In the genomic region with DNA sequence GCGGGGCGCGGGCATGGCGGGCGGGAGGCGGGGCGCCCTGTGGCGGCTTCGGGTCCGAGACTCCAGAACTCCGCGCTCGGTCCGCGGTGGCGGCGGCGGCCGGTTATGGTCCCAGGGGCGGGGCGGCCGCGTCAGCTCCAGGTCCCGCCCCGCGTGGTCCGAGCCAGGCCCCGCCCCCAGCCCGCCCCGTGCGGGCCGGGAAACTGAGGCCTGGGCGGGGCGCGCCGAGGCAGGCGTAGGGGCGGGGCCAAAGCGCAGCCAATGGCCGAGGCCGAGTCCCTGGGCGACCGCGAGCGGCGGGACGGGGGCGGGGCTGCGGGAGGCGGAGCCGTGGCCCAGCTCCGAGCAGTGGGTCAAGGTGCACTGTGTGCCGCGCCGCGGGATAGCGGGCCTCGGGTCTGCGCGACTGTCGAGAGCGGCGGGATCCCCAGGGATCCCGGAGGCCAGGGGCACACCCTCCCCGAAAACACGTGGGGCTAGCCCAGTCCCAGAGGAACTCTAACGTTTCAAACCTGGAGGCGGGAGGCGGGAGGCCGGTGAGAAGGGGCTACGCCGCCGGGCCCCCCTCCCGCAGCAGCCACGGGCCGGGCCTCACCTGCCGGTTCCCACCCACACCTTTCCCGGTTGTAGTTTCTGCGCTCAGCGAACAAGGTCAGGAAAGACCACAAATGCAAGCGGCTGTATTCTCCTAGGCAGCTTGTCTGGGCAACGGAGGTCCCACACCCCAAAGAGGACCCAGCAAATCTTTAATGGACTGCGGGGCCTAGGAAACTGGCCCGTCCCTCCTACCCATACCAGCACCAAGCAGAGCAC, we compare ENCODE assay signal across 8 cellular contexts. TPM values are rescaled to one million over a fixed set of nuclear protein-coding genes. Genes with fewer than 3 reads are reported as not detected.
DNase-seq lines count a peak whose midpoint lies in the region; ATAC-seq and TF ChIP-seq lines count a peak whose summit lies in the region.

Gene SLC25A1 (minus strand): TSS at position 78 of the 813 bp plus-strand sequence. CDS start 63 bp downstream, at position 15.

- H3K4me3 Mint-ChIP-seq in activated T-helper 17 cell treated with anti-CD3 and anti-CD28 coated beads, Interleukin-2, amount 50 U/mL, for 72 hours: peak within 1 kb of the TSS; percentile 77
- peak within 1 kb of the TSS; percentile 73 to 92 (median 86) for H3K4me3 Mint-ChIP-seq in naive thymus-derived CD8-positive, alpha-beta T cell
- H3K4me3 Mint-ChIP-seq in stimulated activated naive B cell treated with anti-CD40 and anti-IgM and Interleukin-4, amounts not matched to agents 10 μg/mL and 1 μg/mL and 100 μg/mL, for 72 hours: peak within 1 kb of the TSS; percentile 82 to 85

- peak; percentile 83 for DNase-seq in DMS53 (lab: John Stamatoyannopoulos, UW)
- DNase-seq in Jurkat, Clone E6-1 (ENCODE audit: low read depth, low spot score): peak; percentile 70
- DNase-seq in RPMI7951 (ENCODE audit: low read depth): peak; percentile 81
- peak; percentile 80 for DNase-seq in fibroblast of mammary gland (ENCODE audit: low read depth)
- peak in 9 of 10 donors; percentile 42 to 82 (median 62) for DNase-seq in naive thymus-derived CD8-positive, alpha-beta T cell
- DNase-seq in stimulated activated naive B cell treated with anti-CD40 and anti-IgM and Interleukin-4, amounts not matched to agents 10 μg/mL and 1 μg/mL and 100 μg/mL, for 72 hours: peak; percentile 85

- peak within 1 kb of the TSS; percentile 65 for H3K4me3 ChIP-seq in Jurkat, Clone E6-1 (ENCODE audit: low read length)
- H3K4me3 ChIP-seq in fibroblast of mammary gland (ENCODE audit: control insufficient read depth, low read depth, low read length): peak within 1 kb of the TSS; percentile 56

- ATAC-seq in GM21619 (IDR thresholded peaks at IDR 0.05; ENCODE audit: unreplicated experiment): peak; percentile 60
- ATAC-seq in activated T-helper 17 cell treated with anti-CD3 and anti-CD28 coated beads, Interleukin-2, amount 50 U/mL, for 72 hours (replicated peaks): peak; percentile 90
- peak; percentile 64 to 77 for ATAC-seq in naive thymus-derived CD8-positive, alpha-beta T cell
- peak; percentile 80 to 82 for ATAC-seq in stimulated activated naive B cell treated with anti-CD40 and anti-IgM and Interleukin-4, amounts not matched to agents 10 μg/mL and 1 μg/mL and 100 μg/mL, for 72 hours (replicated peaks)

- peaks cover 16% of the 10 kb centered on the region for H3K4me1 Mint-ChIP-seq in activated T-helper 17 cell treated with anti-CD3 and anti-CD28 coated beads, Interleukin-2, amount 50 U/mL, for 72 hours
- H3K4me1 Mint-ChIP-seq in naive thymus-derived CD8-positive, alpha-beta T cell: peaks cover 6 to 32% (median 28%) of the 10 kb centered on the region in 4 donors
- peaks cover 32 to 63% of the 10 kb centered on the region in 2 donors for H3K4me1 Mint-ChIP-seq in stimulated activated naive B cell treated with anti-CD40 and anti-IgM and Interleukin-4, amounts not matched to agents 10 μg/mL and 1 μg/mL and 100 μg/mL, for 72 hours

- H3K27ac Mint-ChIP-seq in activated T-helper 17 cell treated with anti-CD3 and anti-CD28 coated beads, Interleukin-2, amount 50 U/mL, for 72 hours: peak within 1 kb of the TSS; percentile 62
- H3K27ac Mint-ChIP-seq in naive thymus-derived CD8-positive, alpha-beta T cell: peak within 1 kb of the TSS in 9 of 10 donors; percentile 44 to 88 (median 83)
- peak within 1 kb of the TSS; percentile 62 for H3K27ac Mint-ChIP-seq in stimulated activated naive B cell treated with anti-CD40 and anti-IgM and Interleukin-4, amounts not matched to agents 10 μg/mL and 1 μg/mL and 100 μg/mL, for 72 hours

- POLR2A ChIA-PET in naive thymus-derived CD8-positive, alpha-beta T cell (lab: Charles Lee): interaction anchor here (0.9 to 2.7 kb wide), 8 partner anchors 10 to 299 kb away, joined by 3 to 14 read pairs (median 4); partner anchors contain the start of genes C22orf39, DGCR2 and ESS2

- H3K27me3 Mint-ChIP-seq in activated T-helper 17 cell treated with anti-CD3 and anti-CD28 coated beads, Interleukin-2, amount 50 U/mL, for 72 hours: no peaks in the 10 kb centered on the region
- no peaks in the 10 kb centered on the region for H3K27me3 Mint-ChIP-seq in naive thymus-derived CD8-positive, alpha-beta T cell
- peaks cover 0 to 4% of the 10 kb centered on the region in 2 donors for H3K27me3 Mint-ChIP-seq in stimulated activated naive B cell treated with anti-CD40 and anti-IgM and Interleukin-4, amounts not matched to agents 10 μg/mL and 1 μg/mL and 100 μg/mL, for 72 hours

- H3K9me3 Mint-ChIP-seq in activated T-helper 17 cell treated with anti-CD3 and anti-CD28 coated beads, Interleukin-2, amount 50 U/mL, for 72 hours: no peaks in the 10 kb centered on the region
- H3K9me3 Mint-ChIP-seq in naive thymus-derived CD8-positive, alpha-beta T cell: no peaks in the 10 kb centered on the region
- no peaks in the 10 kb centered on the region for H3K9me3 Mint-ChIP-seq in stimulated activated naive B cell treated with anti-CD40 and anti-IgM and Interleukin-4, amounts not matched to agents 10 μg/mL and 1 μg/mL and 100 μg/mL, for 72 hours

- no peak for TF ChIP-seq CTCF in fibroblast of mammary gland (conservative IDR thresholded peaks at IDR 0.05; ENCODE audit: control insufficient read depth, insufficient read depth, low read depth, low read length)

- no peaks in the 10 kb centered on the region for H3K36me3 Mint-ChIP-seq in activated T-helper 17 cell treated with anti-CD3 and anti-CD28 coated beads, Interleukin-2, amount 50 U/mL, for 72 hours (ENCODE audit: low read depth)
- H3K36me3 Mint-ChIP-seq in naive thymus-derived CD8-positive, alpha-beta T cell: no peaks in the 10 kb centered on the region
- H3K36me3 Mint-ChIP-seq in stimulated activated naive B cell treated with anti-CD40 and anti-IgM and Interleukin-4, amounts not matched to agents 10 μg/mL and 1 μg/mL and 100 μg/mL, for 72 hours: peaks cover 2 to 9% of the 10 kb centered on the region in 2 donors

RNA-seq across cellular contexts. Expression of gene SLC25A1, which starts in this region (rescaled TPM):
- 90.6 TPM for polyA plus RNA-seq in Jurkat, Clone E6-1 (2012; ENCODE audit: insufficient read depth, insufficient read length)
- 58.3 and 70.0 TPM in 2 replicates for total RNA-seq in RPMI7951 (2014; rRNA removed; shearing (Covaris generic))
- 10 to 100 TPM; 33.4 to 47.9 TPM for total RNA-seq in activated T-helper 17 cell treated with anti-CD3 and anti-CD28 coated beads, Interleukin-2, amount 50 U/mL, for 72 hours
- 10 to 100 TPM; 32.1 to 36.3 TPM for total RNA-seq in naive thymus-derived CD8-positive, alpha-beta T cell
- 10 to 100 TPM; 34.7 to 57.5 (median 41.7) TPM for polyA plus RNA-seq in naive thymus-derived CD8-positive, alpha-beta T cell

Comparison
In these comparisons a context has a peak if more than half of its experiments do, and no peak if none do; other contexts are left out.
1. Peak in every context shown above with its lines: DNase-seq, ATAC-seq and H3K4me3 ChIP-seq.